17 cellular contexts compared by ENCODE assay signal in the genomic region with DNA sequence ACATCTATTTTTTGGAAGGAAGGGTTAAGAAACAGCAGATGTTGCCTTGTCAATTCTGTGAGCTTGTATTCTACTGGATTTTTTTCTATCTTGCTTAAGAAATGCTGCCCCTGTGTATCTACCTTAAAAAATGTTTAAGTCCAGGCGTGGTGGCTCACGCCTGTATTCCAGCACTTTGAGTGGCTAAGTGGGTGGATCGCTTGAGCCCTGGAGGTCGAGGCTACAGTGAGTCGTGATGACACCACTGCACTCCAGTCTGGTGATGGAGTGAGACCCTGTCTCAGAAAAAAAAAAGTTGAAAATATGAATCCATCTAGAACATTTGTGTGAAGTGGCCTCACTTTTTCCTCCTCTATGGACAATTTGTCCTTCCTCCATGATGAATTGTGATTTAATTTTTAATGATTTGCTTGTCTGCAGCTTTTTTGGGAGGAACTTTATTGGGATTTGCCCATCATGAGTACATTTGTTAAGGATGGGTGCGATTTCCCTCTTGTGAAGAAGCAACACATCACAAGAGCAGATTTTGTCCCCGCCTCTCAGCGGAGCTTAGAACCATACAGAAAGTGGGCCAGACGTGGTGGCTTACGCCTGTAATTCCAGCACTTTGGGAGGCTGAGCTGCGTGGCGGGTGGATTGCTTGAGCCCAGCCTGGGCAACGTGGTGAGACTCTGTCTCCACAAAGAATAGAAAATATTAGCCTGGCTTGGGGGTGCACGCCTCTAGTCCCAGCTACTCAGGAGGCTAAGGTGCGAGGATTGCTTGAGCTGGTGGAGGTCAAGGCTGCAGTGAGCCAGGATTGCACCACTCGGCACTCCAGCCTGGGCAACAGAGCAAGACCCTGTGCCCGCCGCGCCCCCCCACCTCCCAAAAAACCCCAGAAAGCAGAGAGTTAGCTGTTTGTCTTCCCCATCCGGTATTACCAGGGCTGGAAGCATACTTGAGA. TPM values are rescaled to one million over a fixed set of nuclear protein-coding genes. Genes with fewer than 3 reads are reported as not detected.
DNase-seq lines count a peak whose midpoint lies in the region; ATAC-seq lines count a peak whose summit lies in the region.
"Had no signal": no experiment of that assay in that cellular context is flagged by ENCODE, and none has a peak within 500 bp of the region (broad histone marks: within the 10 kb centered on the region; RNA-seq: fewer than 3 reads in every experiment).

No MANE protein-coding gene starts in this region.

- H2BK5ac ChIP-seq in mesenchymal stem cell (ENCODE audit: low read depth, low read length, poor library complexity, severe bottlenecking) (no peak overlapping the region), neuronal stem cell (ENCODE audit: low read length) (no peak overlapping the region)

- no peak for ATAC-seq in activated T-helper 17 cell treated with anti-CD3 and anti-CD28 coated beads, Interleukin-2, amount 50 U/mL, for 72 hours (replicated peaks)
- ATAC-seq in GM21529 (IDR thresholded peaks at IDR 0.05; ENCODE audit: unreplicated experiment) = no peak
- ATAC-seq: GM12878 had no signal

- H3K79me1 ChIP-seq in mesenchymal stem cell (replicated peaks; ENCODE audit: low read length, poor library complexity, severe bottlenecking) (peaks cover 20% of the 10 kb centered on the region), neuronal stem cell (ENCODE audit: low read depth, low read length) (peaks cover 8% of the 10 kb centered on the region)

- H3K9ac ChIP-seq in BLaER1 treated with 17β-estradiol and CSF1 and Interleukin-3, amounts not matched to agents 10 nM and 100 nM = peak overlapping the region in 3 of 11 experiments; percentile 17 to 63 (median 49); a peak in 3 of 22 replicates
- no peak overlapping the region for H3K9ac ChIP-seq in mesenchymal stem cell (ENCODE audit: low read length)
- no peak overlapping the region for H3K9ac ChIP-seq in neuronal stem cell (ENCODE audit: low read depth, low read length, poor library complexity)

- H3K27me3 Mint-ChIP-seq in activated T-helper 17 cell treated with anti-CD3 and anti-CD28 coated beads, Interleukin-2, amount 50 U/mL, for 72 hours = no peaks in the 10 kb centered on the region
- H3K27me3 Mint-ChIP-seq: activated CD4-positive, alpha-beta memory T cell treated with anti-CD3 and anti-CD28 coated beads for 36 hours; activated naive CD8-positive, alpha-beta T cell had no signal

- H2BK120ac ChIP-seq in mesenchymal stem cell (ENCODE audit: low read depth, low read length) (no peak overlapping the region), neuronal stem cell (ENCODE audit: low read depth, low read length) (no peak overlapping the region)

- H3K4me1 Mint-ChIP-seq in activated T-helper 17 cell treated with anti-CD3 and anti-CD28 coated beads, Interleukin-2, amount 50 U/mL, for 72 hours = peaks cover 14% of the 10 kb centered on the region

- peaks cover 44 to 85% (median 74%) of the 10 kb centered on the region in 11 experiments for H3K36me3 ChIP-seq in BLaER1 treated with 17β-estradiol and CSF1 and Interleukin-3, amounts not matched to agents 10 nM and 100 nM
- H3K36me3 ChIP-seq in mesenchymal stem cell (ENCODE audit: control insufficient read depth in 1 of 2, insufficient read depth in 2 of 2, low read depth in 1 of 2, low read length in 2 of 2) = peaks cover 44 to 49% of the 10 kb centered on the region in 2 experiments
- H3K36me3 ChIP-seq in neuronal stem cell (replicated peaks in 1 of 2; ENCODE audit: control insufficient read depth in 2 of 2, insufficient read depth in 2 of 2, low read length in 2 of 2) = peaks cover 21 to 73% of the 10 kb centered on the region in 2 donors

- no peak overlapping the region for H2AK5ac ChIP-seq in mesenchymal stem cell (ENCODE audit: low read length, severe bottlenecking)
- no peak overlapping the region for H2AK5ac ChIP-seq in neuronal stem cell (ENCODE audit: low read depth, low read length)

- H3K18ac ChIP-seq in mesenchymal stem cell (ENCODE audit: low read depth in 1 of 2, low read length in 2 of 2) (no peak overlapping the region), neuronal stem cell (ENCODE audit: low read length) (no peak overlapping the region)

- H3K23ac ChIP-seq in mesenchymal stem cell (ENCODE audit: low read length in 2 of 2) = peak overlapping the region in 1 of 2 experiments; percentile 26
- H3K23ac ChIP-seq in neuronal stem cell (ENCODE audit: low read depth, low read length, poor library complexity) = no peak overlapping the region

- peak overlapping the region in 8 of 11 experiments; percentile 1 to 97 (median 70); a peak in 15 of 22 replicates for H3K4me2 ChIP-seq in BLaER1 treated with 17β-estradiol and CSF1 and Interleukin-3, amounts not matched to agents 10 nM and 100 nM
- H3K4me2 ChIP-seq in mesenchymal stem cell (ENCODE audit: low read length, poor library complexity, severe bottlenecking) (no peak overlapping the region), neuronal stem cell (ENCODE audit: insufficient read depth, low read length, poor library complexity, severe bottlenecking) (no peak overlapping the region)

- no peak overlapping the region for H2BK15ac ChIP-seq in mesenchymal stem cell (ENCODE audit: low read depth, poor library complexity, severe bottlenecking)
- H2BK15ac ChIP-seq in neuronal stem cell (ENCODE audit: low read length) = no peak overlapping the region

- no peak overlapping the region for H4K8ac ChIP-seq in mesenchymal stem cell (ENCODE audit: low read length)
- H4K8ac ChIP-seq in neuronal stem cell (ENCODE audit: low read depth, low read length) = no peak overlapping the region

- DNase-seq in ELR (ENCODE audit: low read depth) = peak; percentile 72
- peak; percentile 48 for DNase-seq in mesenchymal stem cell
- DNase-seq in Kasumi-1 (lab: John Stamatoyannopoulos, UW) = no peak
- no peak for DNase-seq in T1000 (lab: John Stamatoyannopoulos, UW)
- no peak for DNase-seq in neuronal stem cell (ENCODE audit: low spot score)
- DNase-seq: activated CD4-positive, alpha-beta memory T cell treated with anti-CD3 and anti-CD28 coated beads for 36 hours; C1 segment of cervical spinal cord; cerebellar nuclear complex; mesendoderm; NCI-H1105; NCI-H2171 treated with DMSO at 0.1 percent for 48 hours; SHP77 had no signal

- H3K27ac Mint-ChIP-seq in activated T-helper 17 cell treated with anti-CD3 and anti-CD28 coated beads, Interleukin-2, amount 50 U/mL, for 72 hours = peak overlapping the region; percentile 1
- H3K27ac Mint-ChIP-seq: activated CD4-positive, alpha-beta memory T cell treated with anti-CD3 and anti-CD28 coated beads for 36 hours; activated naive CD8-positive, alpha-beta T cell had no signal

- WGBS in mesenchymal stem cell = 81% methylated on average over 16 of the region's 20 CpGs
- no CpG with 5 or more reads among the region's 20 CpGs for WGBS in neuronal stem cell (ENCODE audit: extremely low coverage in 2 of 2, insufficient read length in 2 of 2, insufficient replicate concordance in 1 of 2), 2 donors

- H3K9me3 Mint-ChIP-seq in activated T-helper 17 cell treated with anti-CD3 and anti-CD28 coated beads, Interleukin-2, amount 50 U/mL, for 72 hours = no peaks in the 10 kb centered on the region
- H3K9me3 Mint-ChIP-seq: activated CD4-positive, alpha-beta memory T cell treated with anti-CD3 and anti-CD28 coated beads for 36 hours had no signal

- no peak overlapping the region for H3K4me3 Mint-ChIP-seq in activated T-helper 17 cell treated with anti-CD3 and anti-CD28 coated beads, Interleukin-2, amount 50 U/mL, for 72 hours
- H3K4me3 Mint-ChIP-seq: activated CD4-positive, alpha-beta memory T cell treated with anti-CD3 and anti-CD28 coated beads for 36 hours; activated naive CD8-positive, alpha-beta T cell had no signal

- H4K91ac ChIP-seq in mesenchymal stem cell (ENCODE audit: low read length) = no peak overlapping the region
- no peak overlapping the region for H4K91ac ChIP-seq in neuronal stem cell (ENCODE audit: low read depth, low read length, poor library complexity)

- H3K4ac ChIP-seq in mesenchymal stem cell (ENCODE audit: low read depth in 1 of 2, low read length in 2 of 2) = no peak overlapping the region
- H3K4ac ChIP-seq in neuronal stem cell (ENCODE audit: low read length) = no peak overlapping the region

- H3K14ac ChIP-seq in mesenchymal stem cell (ENCODE audit: low read length in 2 of 2) (no peak overlapping the region), neuronal stem cell (ENCODE audit: low read length) (no peak overlapping the region)

- H2AFZ ChIP-seq in mesenchymal stem cell (ENCODE audit: low read depth, low read length) (no peak overlapping the region), neuronal stem cell (ENCODE audit: low read length) (no peak overlapping the region)

- H3K4me3 ChIP-seq in BLaER1 treated with 17β-estradiol and CSF1 and Interleukin-3, amounts not matched to agents 10 nM and 100 nM = no peak overlapping the region
- H3K4me3 ChIP-seq in mesenchymal stem cell (ENCODE audit: insufficient read depth in 1 of 2, low read depth in 1 of 2, low read length in 2 of 2) (no peak overlapping the region), neuronal stem cell (ENCODE audit: low read length in 2 of 2) (no peak overlapping the region)
- H3K4me3 ChIP-seq: GM12878 had no signal

- H4K20me1 ChIP-seq in BLaER1 treated with 17β-estradiol and CSF1 and Interleukin-3, amounts not matched to agents 10 nM and 100 nM = peaks cover 13 to 100% (median 59%) of the 10 kb centered on the region in 11 experiments; a peak in 15 of 22 replicates

- H2BK12ac ChIP-seq in mesenchymal stem cell (ENCODE audit: low read length in 2 of 2) = no peak overlapping the region
- H2BK12ac ChIP-seq in neuronal stem cell (ENCODE audit: low read length) = no peak overlapping the region

- H3K9me3 ChIP-seq in BLaER1 treated with 17β-estradiol and CSF1 and Interleukin-3, amounts not matched to agents 10 nM and 100 nM (replicated peaks in 1 of 11) = peaks cover 0 to 3% (median 0%) of the 10 kb centered on the region in 11 experiments; a peak in 1 of 22 replicates
- H3K9me3 ChIP-seq in mesenchymal stem cell (ENCODE audit: control insufficient read depth, low read length) = no peaks in the 10 kb centered on the region
- no peaks in the 10 kb centered on the region for H3K9me3 ChIP-seq in neuronal stem cell (replicated peaks in 1 of 2; ENCODE audit: control insufficient read depth in 2 of 2, insufficient read depth in 1 of 2, low read depth in 1 of 2, low read length in 2 of 2)

- no peaks in the 10 kb centered on the region for H3K27me3 ChIP-seq in BLaER1 treated with 17β-estradiol and CSF1 and Interleukin-3, amounts not matched to agents 10 nM and 100 nM
- H3K27me3 ChIP-seq in mesenchymal stem cell (ENCODE audit: control insufficient read depth in 1 of 2, insufficient read depth in 1 of 2, low read length in 2 of 2) = no peaks in the 10 kb centered on the region
- H3K27me3 ChIP-seq in neuronal stem cell (ENCODE audit: control insufficient read depth in 3 of 3, insufficient read depth in 3 of 3, low read depth in 1 of 3, low read length in 3 of 3) = no peaks in the 10 kb centered on the region

- H3K27ac ChIP-seq in BLaER1 treated with 17β-estradiol and CSF1 and Interleukin-3, amounts not matched to agents 10 nM and 100 nM = peak overlapping the region in 9 of 11 experiments; percentile 22 to 94 (median 86); a peak in 16 of 22 replicates
- H3K27ac ChIP-seq in mesenchymal stem cell (ENCODE audit: low read length, poor library complexity, severe bottlenecking) (no peak overlapping the region), neuronal stem cell (replicated peaks; ENCODE audit: low read length) (no peak overlapping the region)

- peaks cover 56 to 100% (median 98%) of the 10 kb centered on the region in 10 experiments for H3K4me1 ChIP-seq in BLaER1 treated with 17β-estradiol and CSF1 and Interleukin-3, amounts not matched to agents 10 nM and 100 nM
- peaks cover 48% of the 10 kb centered on the region for H3K4me1 ChIP-seq in mesenchymal stem cell (ENCODE audit: control insufficient read depth, insufficient read depth, low read depth, low read length)
- peaks cover 0 to 9% of the 10 kb centered on the region in 2 donors for H3K4me1 ChIP-seq in neuronal stem cell (ENCODE audit: control insufficient read depth in 2 of 2, insufficient read depth in 1 of 2, low read depth in 1 of 2, low read length in 2 of 2)

- peaks cover 81% of the 10 kb centered on the region for H3K36me3 Mint-ChIP-seq in activated T-helper 17 cell treated with anti-CD3 and anti-CD28 coated beads, Interleukin-2, amount 50 U/mL, for 72 hours (ENCODE audit: low read depth)
- H3K36me3 Mint-ChIP-seq: activated naive CD8-positive, alpha-beta T cell had no signal

RNA-seq across cellular contexts. Expression of a gene that starts 57.7 kb away (rescaled TPM):
- total RNA-seq in activated T-helper 17 cell treated with anti-CD3 and anti-CD28 coated beads, Interleukin-2, amount 50 U/mL, for 72 hours = 100 to 1,000 TPM; 113 to 118 TPM
- 177 TPM for polyA plus RNA-seq in mesenchymal stem cell (2013, experiment 1 of 2)
- 148 TPM for polyA plus RNA-seq in mesenchymal stem cell (2013, experiment 2 of 2)
- 203 TPM for polyA plus RNA-seq in neuronal stem cell (2013, experiment 1 of 2)
- polyA plus RNA-seq in neuronal stem cell (2013, experiment 2 of 2) = 185 TPM

Comparison
In these comparisons a context has a peak if more than half of its experiments do, and no peak if none do; other contexts are left out.
1. H3K27ac ChIP-seq: peak in BLaER1 treated with 17β-estradiol and CSF1 and Interleukin-3, amounts not matched to agents 10 nM and 100 nM (9 of 11); none in mesenchymal stem cell (single experiment) and neuronal stem cell (single experiment).
2. H3K4me2 ChIP-seq: peak in BLaER1 treated with 17β-estradiol and CSF1 and Interleukin-3, amounts not matched to agents 10 nM and 100 nM (8 of 11); none in mesenchymal stem cell (single experiment) and neuronal stem cell (single experiment).
3. DNase-seq: peak in ELR (single experiment) and mesenchymal stem cell (single experiment); none in Kasumi-1 (0 of 2), T1000 (single experiment) and neuronal stem cell (single experiment).